26 cellular contexts compared by ENCODE assay signal in genomic region chr3:190044974-190045373, GRCh38.
DNase-seq lines count a peak whose midpoint lies in the region; ATAC-seq, FAIRE-seq and TF ChIP-seq lines count a peak whose summit lies in the region.
"Had no signal": no experiment of that assay in that cellular context is flagged by ENCODE, and none has a peak within 500 bp of the region (broad histone marks: within the 10 kb centered on the region; RNA-seq: fewer than 3 reads in every experiment).

No MANE protein-coding gene starts in this region.

- H3K4me1 ChIP-seq in A549 (peaks cover 61% of the 10 kb centered on the region), H1 (replicated peaks in 1 of 4; ENCODE audit: control insufficient read depth in 3 of 4, insufficient read depth in 4 of 4, low read length in 3 of 4) (peaks cover 0 to 39% (median 19%) of the 10 kb centered on the region in 4 experiments), muscle layer of duodenum (ENCODE audit: control insufficient read depth in 1 of 2, insufficient read depth in 2 of 2, low read length in 2 of 2) (peaks cover 0 to 27% of the 10 kb centered on the region in 2 donors)

- POLR2A ChIA-PET in A549 (lab: Yijun Ruan, JAX) = no interaction called here
- POLR2A ChIA-PET in H1 (lab: Charles Lee; ENCODE audit: partially characterized antibody) = interaction anchor here (0.9 to 1.1 kb wide), 3 partner anchors 11 to 14 kb away, joined by 3 read pairs; no protein-coding TSS in a partner anchor

- peaks cover 0 to 44% of the 10 kb centered on the region in 2 experiments; a peak in 2 of 4 replicates for H3K79me2 ChIP-seq in H1 (ENCODE audit: control insufficient read depth in 1 of 2, insufficient read depth in 2 of 2, low read length in 2 of 2)

- H3K79me1 ChIP-seq in H1 (ENCODE audit: low read depth, low read length) = no peaks in the 10 kb centered on the region

- no peak for FAIRE-seq in A549 (lab: Jason Lieb, UNC)
- no peak for FAIRE-seq in H1 (lab: Jason Lieb, UNC)

- H3K4ac ChIP-seq in H1 (replicated peaks; ENCODE audit: insufficient read length, low read depth, low read length) = no peak overlapping the region

- peak overlapping the region; percentile 13 for H4K5ac ChIP-seq in H1 (ENCODE audit: insufficient read length, low read depth, low read length)

- TF ChIP-seq POLR2A in A549 (IDR thresholded peaks at IDR 0.05; ENCODE audit: low read length) (no peak), H1 (IDR thresholded peaks at IDR 0.05; ENCODE audit: control extremely low read depth in 1 of 2, low read depth in 2 of 2, low read length in 2 of 2) (no peak)

- H2BK5ac ChIP-seq in H1 (ENCODE audit: low read depth, low read length) = no peak overlapping the region

- no peak overlapping the region for H2BK12ac ChIP-seq in H1 (ENCODE audit: low read depth, low read length)

- TF ChIP-seq EP300 in A549 (IDR thresholded peaks at IDR 0.05) (no peak), H1 (IDR thresholded peaks at IDR 0.05; ENCODE audit: borderline replicate concordance in 1 of 2, low read depth in 2 of 2, low read length in 2 of 2) (no peak)

- no peaks in the 10 kb centered on the region for H4K20me1 ChIP-seq in H1 (replicated peaks in 1 of 2; ENCODE audit: control insufficient read depth in 1 of 2, insufficient read depth in 2 of 2, low read length in 2 of 2)

- TF ChIP-seq CTCF in A549 (IDR thresholded peaks at IDR 0.05) (no peak), LNCaP clone FGC (IDR thresholded peaks at IDR 0.05; ENCODE audit: control insufficient read depth, extremely low read depth, insufficient read depth) (no peak), H1 (IDR thresholded peaks at IDR 0.05; ENCODE audit: control extremely low read depth in 1 of 3, insufficient read depth in 1 of 3, low read depth in 1 of 3, low read length in 3 of 3) (no peak)

- H3K9me3 ChIP-seq in A549 (no peaks in the 10 kb centered on the region), H1 (ENCODE audit: insufficient read depth in 2 of 2, low read depth in 1 of 2, low read length in 1 of 2) (no peaks in the 10 kb centered on the region), muscle layer of duodenum (ENCODE audit: control insufficient read depth in 1 of 2, low read length in 2 of 2) (no peaks in the 10 kb centered on the region)
- H3K9me3 ChIP-seq: gastroesophageal sphincter, left lung had no signal

- no peak overlapping the region for H3K14ac ChIP-seq in H1 (ENCODE audit: insufficient read length)

- ATAC-seq in A549 = no peak
- ATAC-seq: naive thymus-derived CD8-positive, alpha-beta T cell; Right ventricle myocardium inferior; SK-N-SH treated with all-trans-retinoic acid at 6 μM for 48 hours; stimulated activated memory B cell treated with anti-CD40 and anti-IgM and Interleukin-4, amounts not matched to agents 10 μg/mL and 1 μg/mL and 100 μg/mL, for 72 hours; T-helper 17 cell had no signal

- no peak overlapping the region; the same call in 1 of the 2 replicates for H2BK20ac ChIP-seq in H1 (ENCODE audit: low read length)

- H4K8ac ChIP-seq in H1 (ENCODE audit: extremely low read depth, insufficient read depth, low read length) = no peak overlapping the region

- no peaks in the 10 kb centered on the region for H3K36me3 ChIP-seq in H1 (ENCODE audit: control insufficient read depth in 2 of 4, insufficient read depth in 4 of 4, low read length in 3 of 4)
- no peaks in the 10 kb centered on the region for H3K36me3 ChIP-seq in muscle layer of duodenum (ENCODE audit: control insufficient read depth in 1 of 2, insufficient read depth in 2 of 2, low read length in 2 of 2)
- H3K36me3 ChIP-seq: gastroesophageal sphincter, left lung had no signal

- H3K4me3 ChIP-seq in A549 = no peak overlapping the region
- no peak overlapping the region for H3K4me3 ChIP-seq in LNCaP clone FGC (ENCODE audit: low read depth, low read length)
- H3K4me3 ChIP-seq in H1 (ENCODE audit: extremely low read depth in 1 of 4, insufficient read depth in 2 of 4, low read depth in 3 of 4, low read length in 4 of 4) = no peak overlapping the region
- no peak overlapping the region for H3K4me3 ChIP-seq in muscle layer of duodenum (ENCODE audit: low read depth in 1 of 2, low read length in 2 of 2)
- H3K4me3 ChIP-seq: gastroesophageal sphincter, left lung, PC-9 had no signal

- no peak overlapping the region for H2AK5ac ChIP-seq in H1 (ENCODE audit: low read depth, low read length)

- no peak overlapping the region for H3K56ac ChIP-seq in H1 (replicated peaks; ENCODE audit: insufficient read length, low read depth, low read length)

- 75% methylated on average over 2 of the region's 2 CpGs for WGBS in A549 (ENCODE audit: missing lambda C conversion rate)
- 75% methylated on average over 2 of the region's 2 CpGs; no CpG with 5 or more reads in 1 of the 2 experiments for WGBS in H1 (ENCODE audit: extremely low coverage in 1 of 2, insufficient coverage in 1 of 2, insufficient read length in 1 of 2, insufficient replicate concordance in 2 of 2, low coverage in 1 of 2, low lambda C conversion rate in 2 of 2, missing lambda C conversion rate in 1 of 2), 2 experiments

- no peak overlapping the region for H2BK15ac ChIP-seq in H1 (ENCODE audit: low read length)

- no peak overlapping the region for H3K18ac ChIP-seq in H1 (ENCODE audit: extremely low read depth, low read length)

- TF ChIP-seq RAD21 in A549 (conservative IDR thresholded peaks at IDR 0.05 in 1 of 2, IDR thresholded peaks at IDR 0.05 in 1 of 2) (no peak), H1 (IDR thresholded peaks at IDR 0.05 in 1 of 2, conservative IDR thresholded peaks at IDR 0.05 in 1 of 2; ENCODE audit: low read depth in 2 of 2, low read length in 2 of 2) (no peak)

- H3K4me2 ChIP-seq in A549 (peak overlapping the region; percentile 50; the same call in 1 of the 3 replicates), H1 (ENCODE audit: insufficient read depth in 1 of 2, low read depth in 2 of 2, low read length in 2 of 2) (no peak overlapping the region)
- H3K4me2 ChIP-seq: PC-9 had no signal

- CTCF ChIA-PET in A549 (lab: Yijun Ruan, JAX) (interaction anchor here (1.0 kb wide), 1 partner anchor 76 kb away, joined by 3 read pairs; the partner anchor contains the start of gene P3H2), H1 (lab: Charles Lee; ENCODE audit: partially characterized antibody) (interaction anchor here (0.5 to 2.9 kb wide), 8 partner anchors 12 to 1216 kb away, joined by 3 to 9 read pairs (median 4); partner anchors contain the start of gene P3H2)

- no peak overlapping the region for H3K23ac ChIP-seq in H1 (ENCODE audit: insufficient read length)

- H2AFZ ChIP-seq in H1 (ENCODE audit: low read length) = no peak overlapping the region
- H2AFZ ChIP-seq: PC-9 had no signal

- H2BK120ac ChIP-seq in H1 (replicated peaks; ENCODE audit: low read depth, low read length) = peak overlapping the region; percentile 9

- no peak for DNase-seq in A549 (ENCODE audit: low read depth in 1 of 2, low spot score in 1 of 2)
- peak; percentile 64 for DNase-seq in LNCaP clone FGC (ENCODE audit: low read depth)
- DNase-seq in H1 (ENCODE audit: low read depth in 1 of 2, low spot score in 2 of 2) = no peak
- DNase-seq in cerebellar nuclear complex (lab: John Stamatoyannopoulos, UW) = no peak
- DNase-seq in mesenteric fat pad (ENCODE audit: low spot score) = no peak
- DNase-seq in SW 1271 (lab: John Stamatoyannopoulos, UW) = no peak
- no peak for DNase-seq in NCI-H82 (lab: John Stamatoyannopoulos, UW)
- DNase-seq: activated CD4-positive, alpha-beta memory T cell treated with anti-CD3 and anti-CD28 coated beads for 36 hours; activated CD4-positive, CD25-positive, alpha-beta regulatory T cell treated with anti-CD3 and anti-CD28 coated beads, Interleukin-2, amount 50 U/mL, for 72 hours; activated naive CD4-positive, alpha-beta T cell treated with Interleukin-2 at 50 U/mL for 16 hours; DND-41; H7; hippocampal formation; KBM-7; left lung; mesenchymal stem cell; naive thymus-derived CD8-positive, alpha-beta T cell; NCI-H1417; NCI-H2029 treated with DMSO at 0.1 percent for 48 hours; PC-9; T-helper 17 cell had no signal

- no peak overlapping the region for H4K91ac ChIP-seq in H1 (replicated peaks; ENCODE audit: insufficient read length, low read length)

- no peak overlapping the region for H3K27ac ChIP-seq in A549
- H3K27ac ChIP-seq in H1 (ENCODE audit: low read depth, low read length) = no peak overlapping the region
- H3K27ac ChIP-seq in muscle layer of duodenum (ENCODE audit: low read length) = peak overlapping the region; percentile 12
- H3K27ac ChIP-seq: left lung, PC-9 had no signal

- H3K23me2 ChIP-seq in H1 (ENCODE audit: low read depth, low read length) = no peaks in the 10 kb centered on the region

- no peak overlapping the region for H3K9ac ChIP-seq in H1 (replicated peaks in 1 of 4; ENCODE audit: extremely low read depth in 1 of 4, low read depth in 3 of 4, low read length in 3 of 4)

- H3K27me3 ChIP-seq in H1 (replicated peaks in 1 of 4; ENCODE audit: control insufficient read depth in 3 of 4, extremely low read depth in 1 of 4, insufficient read depth in 3 of 4, low read length in 3 of 4) = no peaks in the 10 kb centered on the region
- no peaks in the 10 kb centered on the region for H3K27me3 ChIP-seq in muscle layer of duodenum (ENCODE audit: low read depth, low read length)
- H3K27me3 ChIP-seq: gastroesophageal sphincter, left lung had no signal

TF ChIP-seq in A549, 52 proteins besides CTCF, POLR2A, EP300 and RAD21 (continues in another document):
- TF ChIP-seq EHF (CRISPR knock-in tag; IDR thresholded peaks at IDR 0.05) (no peak), HOXB13 (CRISPR knock-in tag; IDR thresholded peaks at IDR 0.05; ENCODE audit: low read depth) (no peak), EHMT2 (IDR thresholded peaks at IDR 0.05; ENCODE audit: low read depth) (no peak), CHD4 (IDR thresholded peaks at IDR 0.05; ENCODE audit: borderline replicate concordance) (no peak), ZSCAN20 (CRISPR knock-in tag; IDR thresholded peaks at IDR 0.05) (no peak), ZNF302 (CRISPR knock-in tag; IDR thresholded peaks at IDR 0.05) (no peak)

TF ChIP-seq in H1, 55 proteins besides CTCF, POLR2A, EP300 and RAD21:
- no peak for TF ChIP-seq POLR2AphosphoS5 (IDR thresholded peaks at IDR 0.05; ENCODE audit: low read depth, low read length)
- no peak for TF ChIP-seq HDAC2 (IDR thresholded peaks at IDR 0.05; ENCODE audit: borderline replicate concordance in 1 of 2, low read depth in 2 of 2, low read length in 2 of 2)
- no peak for TF ChIP-seq CREB1 (IDR thresholded peaks at IDR 0.05)
- no peak for TF ChIP-seq FOSL1 (IDR thresholded peaks at IDR 0.05; ENCODE audit: insufficient read depth, low read depth, low read length)
- TF ChIP-seq SAP30 (IDR thresholded peaks at IDR 0.05; ENCODE audit: insufficient read depth, insufficient replicate concordance, low read length) = no peak
- no peak for TF ChIP-seq SRF (IDR thresholded peaks at IDR 0.05; ENCODE audit: low read depth, low read length)
- TF ChIP-seq HDAC6 (IDR thresholded peaks at IDR 0.05; ENCODE audit: low read depth, low read length) = no peak
